In genomic region chr16:70691223-70692129, GRCh38 we compare ENCODE assay signal across 9 cellular contexts. TPM values are rescaled to one million over a fixed set of nuclear protein-coding genes. Genes with fewer than 3 reads are reported as not detected.
DNase-seq lines count a peak whose midpoint lies in the region; ATAC-seq and TF ChIP-seq lines count a peak whose summit lies in the region.
"Had no signal": no experiment of that assay in that cellular context is flagged by ENCODE, and none has a peak within 500 bp of the region (broad histone marks: within the 10 kb centered on the region; RNA-seq: fewer than 3 reads in every experiment).

No MANE protein-coding gene starts in this region.

- H3K27ac ChIP-seq in endodermal cell (ENCODE audit: low read depth, low read length) (peak overlapping the region; percentile 88), urinary bladder (ENCODE audit: low read depth) (peak overlapping the region; percentile 44)

- TF ChIP-seq CTCF in endodermal cell (conservative IDR thresholded peaks at IDR 0.05): no peak

- no peak overlapping the region for H3K9ac ChIP-seq in endodermal cell (ENCODE audit: extremely low read depth, low read length, poor library complexity, severe bottlenecking)
- peak overlapping the region; percentile 18 for H3K9ac ChIP-seq in mucosa of stomach (ENCODE audit: low read length)

- 83 to 90% methylated on average over 13 to 26 of the region's 26 CpGs for WGBS in endodermal cell (ENCODE audit: insufficient coverage in 1 of 2, insufficient read length in 1 of 2), 2 experiments
- WGBS in urinary bladder: 56% methylated on average over 26 of the region's 26 CpGs

- H3K27me3 Mint-ChIP-seq in endodermal cell (ENCODE audit: insufficient read depth): peaks cover 1% of the 10 kb centered on the region

- H3K4me3 ChIP-seq in endodermal cell (ENCODE audit: low read length) (no peak overlapping the region), mucosa of stomach (ENCODE audit: low read length) (no peak overlapping the region), urinary bladder (ENCODE audit: low read depth, low read length) (no peak overlapping the region)

- H3K27me3 ChIP-seq in endodermal cell (ENCODE audit: control insufficient read depth, insufficient read depth, low read length, poor library complexity, severe bottlenecking) (no peaks in the 10 kb centered on the region), mucosa of stomach (ENCODE audit: control insufficient read depth, insufficient read depth, low read length) (no peaks in the 10 kb centered on the region)

- H3K4me1 Mint-ChIP-seq in endodermal cell: peaks cover 14% of the 10 kb centered on the region

- H3K9me3 ChIP-seq in endodermal cell (ENCODE audit: control insufficient read depth, low read length) (no peaks in the 10 kb centered on the region), mucosa of stomach (ENCODE audit: control insufficient read depth, low read length) (no peaks in the 10 kb centered on the region)

- no peak overlapping the region for H3K4me3 Mint-ChIP-seq in endodermal cell

- DNase-seq in NCI-H2196 (lab: John Stamatoyannopoulos, UW; ENCODE audit: unreplicated experiment): peak; percentile 33
- DNase-seq in NCI-H2196 treated with DMSO at 0.1 percent for 48 hours (lab: John Stamatoyannopoulos, UW; ENCODE audit: unreplicated experiment): no peak
- no peak for DNase-seq in endodermal cell
- no peak for DNase-seq in stimulated activated CD4-positive, alpha-beta T cell treated with anti-CD3 and anti-CD28 coated beads, Interleukin-2, amount 100 ng/mL, for 48 hours

- ATAC-seq in GM21381 (IDR thresholded peaks at IDR 0.05; ENCODE audit: unreplicated experiment): no peak
- no peak for ATAC-seq in GM18520 (IDR thresholded peaks at IDR 0.05; ENCODE audit: unreplicated experiment)

- H3K4me1 ChIP-seq in endodermal cell (ENCODE audit: control insufficient read depth, insufficient read depth, low read length): peaks cover 10% of the 10 kb centered on the region
- H3K4me1 ChIP-seq in mucosa of stomach (ENCODE audit: control insufficient read depth, insufficient read depth, low read length): peaks cover 81% of the 10 kb centered on the region
- H3K4me1 ChIP-seq in urinary bladder (ENCODE audit: insufficient read depth): no peaks in the 10 kb centered on the region

- no peak overlapping the region for H3K27ac Mint-ChIP-seq in endodermal cell

- H3K9me3 Mint-ChIP-seq in endodermal cell: no peaks in the 10 kb centered on the region

- peaks cover 5% of the 10 kb centered on the region for H3K36me3 Mint-ChIP-seq in endodermal cell (ENCODE audit: low read depth)

- no peaks in the 10 kb centered on the region for H3K36me3 ChIP-seq in endodermal cell (ENCODE audit: control insufficient read depth, insufficient read depth, low read length)
- no peaks in the 10 kb centered on the region for H3K36me3 ChIP-seq in mucosa of stomach (ENCODE audit: control insufficient read depth, insufficient read depth, low read length)
- no peaks in the 10 kb centered on the region for H3K36me3 ChIP-seq in urinary bladder (ENCODE audit: insufficient read depth)

RNA-seq across cellular contexts. Expression of gene MTSS2, which starts 5.6 kb away (rescaled TPM):
- total RNA-seq in endodermal cell (10 to 100 TPM; 23.4 to 24.0 TPM), urinary bladder (29.3 TPM)
- polyA plus RNA-seq in endodermal cell (2013, experiment 1 of 2): 86.6 TPM
- 67.0 TPM for polyA plus RNA-seq in endodermal cell (2013, experiment 2 of 2)
- 82.0 TPM for polyA plus RNA-seq in urinary bladder

RNA-seq across cellular contexts. Expression of gene IL34, which starts 45.1 kb away (rescaled TPM):
- total RNA-seq in endodermal cell (1 to 10 TPM; 3.0 to 5.6 TPM), urinary bladder (10.6 TPM)
- polyA plus RNA-seq in endodermal cell (2013, experiment 1 of 2): 1.3 TPM
- 0.21 TPM for polyA plus RNA-seq in endodermal cell (2013, experiment 2 of 2)
- polyA plus RNA-seq in urinary bladder: 2.8 TPM
- total RNA-seq: T-helper 1 cell treated with Interleukin-12 subunit alpha and Interleukin-12 subunit beta and Interleukin-4 antibody, amounts not matched to agents 30 ng/mL and 1 ng/mL, for 36 hours had no signal
